22 cellular contexts compared by ENCODE assay signal in the genomic region with DNA sequence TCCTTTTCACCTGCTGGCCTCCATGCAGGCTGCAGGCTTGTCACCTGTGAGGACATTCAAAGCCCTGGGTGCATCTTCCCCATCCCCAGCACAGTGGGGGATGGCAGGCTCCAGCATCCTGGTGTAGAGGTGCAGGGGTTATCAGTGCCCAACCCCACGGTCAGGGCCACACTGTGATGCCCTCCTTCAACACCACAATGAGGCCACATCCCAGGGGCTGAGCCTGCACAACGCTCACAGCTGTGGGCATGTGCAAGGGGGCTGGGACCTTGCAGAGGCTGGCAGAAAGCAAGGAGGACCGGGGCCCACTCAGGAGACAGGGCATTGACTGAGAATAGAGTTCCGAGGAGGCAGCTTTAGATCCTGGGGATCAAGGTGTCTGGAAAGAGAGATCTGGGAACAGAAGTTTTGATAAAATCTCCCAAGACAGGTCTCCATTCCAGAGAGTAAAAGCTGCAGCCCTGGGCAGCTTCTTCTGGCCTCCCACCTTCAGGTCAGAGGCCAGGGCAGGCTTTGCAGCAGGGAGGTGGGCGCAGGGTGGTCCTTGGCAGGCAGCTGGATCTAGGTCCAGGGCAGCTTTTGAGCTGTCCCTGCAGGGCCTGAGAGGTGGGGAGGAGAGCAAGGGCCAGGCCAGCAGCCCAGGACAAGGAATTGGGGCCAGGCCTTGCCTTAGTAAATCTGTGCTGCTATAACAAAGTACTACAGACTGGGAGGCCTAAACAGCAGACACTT.
"Had no signal": no experiment of that assay in that cellular context is flagged by ENCODE, and none has a peak within 500 bp of the region (broad histone marks: within the 10 kb centered on the region; RNA-seq: fewer than 3 reads in every experiment).

No MANE protein-coding gene starts in this region.

- H3K4me3 Mint-ChIP-seq: activated naive CD8-positive, alpha-beta T cell; activated T-cell treated with anti-CD3 and anti-CD28 coated beads, Interleukin-2, amount 50 U/mL, for 72 hours; brain; nephron had no signal

- H3K4me1 ChIP-seq: foreskin keratinocyte, thyroid gland had no signal

- ATAC-seq: activated T-cell treated with anti-CD3 and anti-CD28 coated beads, Interleukin-2, amount 50 U/mL, for 72 hours; foreskin keratinocyte; left ventricle myocardium superior had no signal

- H3K27ac Mint-ChIP-seq: activated naive CD8-positive, alpha-beta T cell; activated T-cell treated with anti-CD3 and anti-CD28 coated beads, Interleukin-2, amount 50 U/mL, for 72 hours; nephron had no signal

- H3K27me3 ChIP-seq: foreskin keratinocyte, ovary, thyroid gland had no signal

- H3K36me3 Mint-ChIP-seq: activated naive CD8-positive, alpha-beta T cell; brain had no signal

- DNase-seq: activated CD4-positive, alpha-beta T cell treated with anti-CD3 and anti-CD28 coated beads, Interleukin-2, amount 50 U/mL, for 48 hours; activated CD4-positive, CD25-positive, alpha-beta regulatory T cell treated with anti-CD3 and anti-CD28 coated beads, Interleukin-2, amount 50 U/mL, for 72 hours; activated gamma-delta T cell treated with Interleukin-2 at 50 U/mL for 16 hours; activated T-cell treated with anti-CD3 and anti-CD28 coated beads, Interleukin-2, amount 50 U/mL, for 72 hours; amygdala; central memory CD4-positive, alpha-beta T cell; effector CD8-positive, alpha-beta T cell; foreskin keratinocyte; glutamatergic neuron; hypothalamus; kidney glomerular epithelial cell; left ventricle myocardium superior; mesendoderm; ovary; stimulated activated CD4-positive, alpha-beta T cell treated with anti-CD3 and anti-CD28 coated beads, Interleukin-1b, Interleukin-23, amount 100 ng/mL, for 48 hours; T-helper 1 cell; thyroid gland had no signal

- H3K4me1 Mint-ChIP-seq: nephron had no signal

- H3K36me3 ChIP-seq: ovary, thyroid gland had no signal

- H3K27me3 Mint-ChIP-seq: activated naive CD8-positive, alpha-beta T cell had no signal

- H3K9me3 ChIP-seq: ovary, thyroid gland had no signal

- H3K27ac ChIP-seq: coronary artery, foreskin keratinocyte, ovary, SK-N-MC, thyroid gland had no signal

- H3K4me3 ChIP-seq: coronary artery, ovary, SK-N-MC, thyroid gland had no signal

- H3K9me3 Mint-ChIP-seq: nephron had no signal
